Comparison of ENCODE assay signal across 23 cellular contexts in the genomic region with DNA sequence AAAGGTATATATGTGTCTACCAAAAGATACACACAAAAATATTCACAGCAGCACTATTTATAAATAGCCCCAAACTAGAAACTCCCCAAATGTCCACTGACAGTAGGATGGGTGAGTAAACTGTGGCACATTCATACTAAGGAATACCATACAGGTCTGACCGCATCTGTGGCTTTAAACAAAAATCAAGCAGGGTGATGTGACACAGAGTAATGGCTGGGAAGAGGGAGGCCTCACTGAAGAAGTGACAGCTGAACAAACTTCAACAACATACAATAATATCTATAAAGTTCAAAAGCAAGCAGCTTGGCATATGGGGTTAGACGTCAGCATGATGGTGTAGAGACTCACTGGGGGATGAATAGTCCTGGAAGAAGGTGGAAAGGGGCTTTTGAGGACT.
DNase-seq lines count a peak whose midpoint lies in the region; ATAC-seq and TF ChIP-seq lines count a peak whose summit lies in the region.
"Had no signal": no experiment of that assay in that cellular context is flagged by ENCODE, and none has a peak within 500 bp of the region (broad histone marks: within the 10 kb centered on the region; RNA-seq: fewer than 3 reads in every experiment).

No MANE protein-coding gene starts in this region.

- TF ChIP-seq EP300 in ovary (IDR thresholded peaks at IDR 0.05): no peak

- DNase-seq in SHP77 treated with DMSO at 0.1 percent for 48 hours (lab: John Stamatoyannopoulos, UW) (peak; percentile 79), ovary (no peak), thoracic aorta (ENCODE audit: low spot score) (no peak), midbrain (lab: John Stamatoyannopoulos, UW) (no peak)
- DNase-seq in stimulated activated effector memory CD8-positive, alpha-beta T cell treated with anti-CD3 and anti-CD28 coated beads, Interleukin-12 subunit alpha, Interleukin-12 subunit beta, amount 100 ng/mL, for 72 hours (ENCODE audit: low spot score in 2 of 2): no peak
- DNase-seq: activated CD4-positive, alpha-beta T cell treated with anti-CD3 and anti-CD28 coated beads, Interleukin-2, amount 10 ng/mL, durations not matched to agents 7 days and 5 days; effector CD4-positive, alpha-beta T cell; H7; NCI-H1105 treated with DMSO at 0.1 percent for 48 hours; NCI-H2081; NCI-H446 treated with DMSO at 0.1 percent for 48 hours; SK-N-SH; stimulated activated CD4-positive, alpha-beta T cell treated with anti-CD3 and anti-CD28 coated beads, Interleukin-12 subunit alpha, Interleukin-12 subunit beta, amount 100 ng/mL, for 4 hours; stimulated activated CD4-positive, alpha-beta T cell treated with anti-CD3 and anti-CD28 coated beads, Interleukin-4, amount 100 ng/mL, for 4 hours had no signal

- no peaks in the 10 kb centered on the region for H3K36me3 Mint-ChIP-seq in stimulated activated effector memory CD8-positive, alpha-beta T cell treated with anti-CD3 and anti-CD28 coated beads, Interleukin-12 subunit alpha, Interleukin-12 subunit beta, amount 100 ng/mL, for 72 hours
- H3K36me3 Mint-ChIP-seq: activated naive CD4-positive, alpha-beta T cell treated with anti-CD3 and anti-CD28 coated beads, Interleukin-2, amount 50 U/mL, for 72 hours had no signal

- H3K9me3 ChIP-seq in esophagus (ENCODE audit: control insufficient read depth in 2 of 2, insufficient read depth in 1 of 2, low read depth in 1 of 2, low read length in 1 of 2): no peaks in the 10 kb centered on the region
- no peaks in the 10 kb centered on the region for H3K9me3 ChIP-seq in ovary
- H3K9me3 ChIP-seq in thoracic aorta: no peaks in the 10 kb centered on the region
- H3K9me3 ChIP-seq: SK-N-SH had no signal

- H3K27ac Mint-ChIP-seq in stimulated activated effector memory CD8-positive, alpha-beta T cell treated with anti-CD3 and anti-CD28 coated beads, Interleukin-12 subunit alpha, Interleukin-12 subunit beta, amount 100 ng/mL, for 72 hours: no peak overlapping the region
- H3K27ac Mint-ChIP-seq: activated CD4-positive, alpha-beta T cell treated with anti-CD3 and anti-CD28 coated beads, Interleukin-2, amount 10 ng/mL, durations not matched to agents 7 days and 5 days; activated naive CD4-positive, alpha-beta T cell treated with anti-CD3 and anti-CD28 coated beads, Interleukin-2, amount 50 U/mL, for 72 hours; activated T-helper 1 cell treated with anti-CD3 and anti-CD28 coated beads, Interleukin-12 subunit alpha, Interleukin-12 subunit beta, Interleukin-2, Interleukin-4 antibody, amounts not matched to agents 30 ng/mL and 10 ng/mL and 1 ng/mL, durations not matched to agents 14 hours and 24 hours and 36 hours; stimulated activated naive CD8-positive, alpha-beta T cell treated with anti-CD3 and anti-CD28 coated beads, Interleukin-15, Interleukin-2, amounts not matched to agents 100 ng/mL and 50 ng/mL, for 24 hours had no signal

- H3K4me3 ChIP-seq in esophagus (ENCODE audit: low read depth in 1 of 2, low read length in 2 of 2) (no peak overlapping the region), ovary (no peak overlapping the region), thoracic aorta (no peak overlapping the region)

- no peaks in the 10 kb centered on the region for H3K9me3 Mint-ChIP-seq in stimulated activated effector memory CD8-positive, alpha-beta T cell treated with anti-CD3 and anti-CD28 coated beads, Interleukin-12 subunit alpha, Interleukin-12 subunit beta, amount 100 ng/mL, for 72 hours
- H3K9me3 Mint-ChIP-seq: activated CD4-positive, alpha-beta T cell treated with anti-CD3 and anti-CD28 coated beads, Interleukin-2, amount 10 ng/mL, durations not matched to agents 7 days and 5 days; activated naive CD4-positive, alpha-beta T cell treated with anti-CD3 and anti-CD28 coated beads, Interleukin-2, amount 50 U/mL, for 72 hours; activated T-helper 1 cell treated with anti-CD3 and anti-CD28 coated beads, Interleukin-12 subunit alpha, Interleukin-12 subunit beta, Interleukin-2, Interleukin-4 antibody, amounts not matched to agents 30 ng/mL and 10 ng/mL and 1 ng/mL, durations not matched to agents 14 hours and 24 hours and 36 hours; CD14-positive monocyte; neural crest cell; stimulated activated naive CD8-positive, alpha-beta T cell treated with anti-CD3 and anti-CD28 coated beads, Interleukin-15, Interleukin-2, amounts not matched to agents 100 ng/mL and 50 ng/mL, for 24 hours had no signal

- H3K36me3 ChIP-seq in esophagus (ENCODE audit: control insufficient read depth in 2 of 2, insufficient read depth in 2 of 2, low read length in 1 of 2): no peaks in the 10 kb centered on the region
- H3K36me3 ChIP-seq in ovary: no peaks in the 10 kb centered on the region
- H3K36me3 ChIP-seq in thoracic aorta: no peaks in the 10 kb centered on the region

- TF ChIP-seq CTCF in ovary (IDR thresholded peaks at IDR 0.05): no peak
- no peak for TF ChIP-seq CTCF in thoracic aorta (IDR thresholded peaks at IDR 0.05)

- H3K4me1 Mint-ChIP-seq in stimulated activated effector memory CD8-positive, alpha-beta T cell treated with anti-CD3 and anti-CD28 coated beads, Interleukin-12 subunit alpha, Interleukin-12 subunit beta, amount 100 ng/mL, for 72 hours: peaks cover 25% of the 10 kb centered on the region
- H3K4me1 Mint-ChIP-seq: activated CD4-positive, alpha-beta T cell treated with anti-CD3 and anti-CD28 coated beads, Interleukin-2, amount 10 ng/mL, durations not matched to agents 7 days and 5 days; CD14-positive monocyte had no signal

- WGBS in esophagus, 2 donors: 88 to 91% methylated on average over 2 of the region's 2 CpGs
- WGBS in ovary, 3 donors: 91 to 100% (median 97%) methylated on average over 2 of the region's 2 CpGs

- intact Hi-C loops in ovary (cut with DNase I): no loop called here

- H3K27ac ChIP-seq in esophagus (ENCODE audit: low read depth in 2 of 2, low read length in 1 of 2): peak overlapping the region; percentile 75 to 87
- H3K27ac ChIP-seq in ovary: peak overlapping the region; percentile 26 to 70
- H3K27ac ChIP-seq in thoracic aorta: peak overlapping the region; percentile 98 to 100
- H3K27ac ChIP-seq: VCaP had no signal

- no peak overlapping the region for H3K4me3 Mint-ChIP-seq in stimulated activated effector memory CD8-positive, alpha-beta T cell treated with anti-CD3 and anti-CD28 coated beads, Interleukin-12 subunit alpha, Interleukin-12 subunit beta, amount 100 ng/mL, for 72 hours
- H3K4me3 Mint-ChIP-seq: activated CD4-positive, alpha-beta T cell treated with anti-CD3 and anti-CD28 coated beads, Interleukin-2, amount 10 ng/mL, durations not matched to agents 7 days and 5 days; activated T-helper 1 cell treated with anti-CD3 and anti-CD28 coated beads, Interleukin-12 subunit alpha, Interleukin-12 subunit beta, Interleukin-2, Interleukin-4 antibody, amounts not matched to agents 30 ng/mL and 10 ng/mL and 1 ng/mL, durations not matched to agents 14 hours and 24 hours and 36 hours; CD14-positive monocyte; neural crest cell; stimulated activated naive CD8-positive, alpha-beta T cell treated with anti-CD3 and anti-CD28 coated beads, Interleukin-15, Interleukin-2, amounts not matched to agents 100 ng/mL and 50 ng/mL, for 24 hours had no signal

- ATAC-seq in thoracic aorta (ENCODE audit: insufficient number of reproducible peaks, low FRiP score, low read depth) (no peak), HG02840 (IDR thresholded peaks at IDR 0.05; ENCODE audit: low FRiP score, unreplicated experiment) (no peak)
- no peak for ATAC-seq in stimulated activated effector memory CD8-positive, alpha-beta T cell treated with anti-CD3 and anti-CD28 coated beads, Interleukin-12 subunit alpha, Interleukin-12 subunit beta, amount 100 ng/mL, for 72 hours
- ATAC-seq: activated naive CD4-positive, alpha-beta T cell treated with anti-CD3 and anti-CD28 coated beads, Interleukin-2, amount 50 U/mL, for 72 hours; left colon had no signal

- no peak for TF ChIP-seq POLR2A in ovary (IDR thresholded peaks at IDR 0.05)

- H3K27me3 ChIP-seq in esophagus (ENCODE audit: control insufficient read depth in 1 of 2, insufficient read depth in 2 of 2, low read length in 2 of 2) (no peaks in the 10 kb centered on the region), ovary (no peaks in the 10 kb centered on the region), thoracic aorta (replicated peaks; ENCODE audit: insufficient read depth) (no peaks in the 10 kb centered on the region)

- H3K4me1 ChIP-seq in esophagus (ENCODE audit: control insufficient read depth in 2 of 2, insufficient read depth in 2 of 2, low read length in 1 of 2) (peaks cover 0 to 13% of the 10 kb centered on the region in 2 donors), ovary (ENCODE audit: insufficient read depth) (peaks cover 36% of the 10 kb centered on the region), thoracic aorta (ENCODE audit: control insufficient read depth in 1 of 2, low read depth in 2 of 2) (peaks cover 42 to 83% of the 10 kb centered on the region in 2 donors)

Comparison
In these comparisons a context has a peak if more than half of its experiments do, and no peak if none do; other contexts are left out.
1. H3K27ac ChIP-seq: peak in every context shown above with its lines; median percentile 99 in thoracic aorta; 81 in esophagus; 48 in ovary.